ENCODE assay signal across 8 cellular contexts in genomic region chr2:233854241-233854981, GRCh38. TPM values are rescaled to one million over a fixed set of nuclear protein-coding genes. Genes with fewer than 3 reads are reported as not detected.
DNase-seq lines count a peak whose midpoint lies in the region; ATAC-seq and TF ChIP-seq lines count a peak whose summit lies in the region.

Gene HJURP (minus strand): TSS chr2:233854535. CDS start chr2:233854500, 35 bp downstream.

- no peak for TF ChIP-seq CTCF in endodermal cell (conservative IDR thresholded peaks at IDR 0.05)

- H3K36me3 ChIP-seq in endodermal cell (ENCODE audit: control insufficient read depth, insufficient read depth, low read length), result peaks cover 37% of the 10 kb centered on the region
- H3K36me3 ChIP-seq in mesodermal cell (ENCODE audit: control insufficient read depth, insufficient read depth, low read length), result peaks cover 38% of the 10 kb centered on the region

- peaks cover 2% of the 10 kb centered on the region for H3K4me1 ChIP-seq in endodermal cell (ENCODE audit: control insufficient read depth, insufficient read depth, low read length)
- H3K4me1 ChIP-seq in mesodermal cell (ENCODE audit: control insufficient read depth, insufficient read depth, low read length, poor library complexity, severe bottlenecking), result peaks cover 14% of the 10 kb centered on the region

- DNase-seq in Caki2 (ENCODE audit: low read depth) (peak; percentile 94), HUDEP-2 (lab: John Stamatoyannopoulos, UW; ENCODE audit: unreplicated experiment in 76 of 76) (peak in 75 of 76 experiments; percentile 32 to 96 (median 89)), NOMO-1 treated with dmso at 0.1 percent for 144 hours (lab: John Stamatoyannopoulos, UW; ENCODE audit: unreplicated experiment) (peak; percentile 95), endodermal cell (peak; percentile 98)
- peak; percentile 72 to 73 for DNase-seq in activated CD8-positive, alpha-beta memory T cell treated with anti-CD3 and anti-CD28 coated beads for 4 hours (ENCODE audit: low read depth in 2 of 2)
- DNase-seq in stimulated activated CD8-positive, alpha-beta memory T cell treated with anti-CD3 and anti-CD28 coated beads, Interleukin-15, amount 100 ng/mL, for 24 hours (ENCODE audit: low read depth), result peak; percentile 61

- H3K27me3 Mint-ChIP-seq in endodermal cell (ENCODE audit: insufficient read depth), result no peaks in the 10 kb centered on the region

- WGBS in endodermal cell (ENCODE audit: insufficient coverage in 1 of 2, insufficient read length in 1 of 2), 2 experiments, result 0 to 2% methylated on average over 16 to 60 of the region's 60 CpGs
- WGBS in mesodermal cell (ENCODE audit: insufficient coverage in 2 of 2), 2 experiments, result 0 to 1% methylated on average over 47 to 48 of the region's 60 CpGs

- H3K27ac Mint-ChIP-seq in endodermal cell, result peak within 1 kb of the TSS; percentile 99

- H3K9me3 Mint-ChIP-seq in endodermal cell, result peaks cover 2% of the 10 kb centered on the region

- H3K4me3 ChIP-seq in endodermal cell (ENCODE audit: low read length) (peak within 1 kb of the TSS; percentile 90), mesodermal cell (ENCODE audit: extremely low read depth, insufficient read depth, low read length, poor library complexity, severe bottlenecking) (peak within 1 kb of the TSS; percentile 91)

- H3K9me3 ChIP-seq in endodermal cell (ENCODE audit: control insufficient read depth, low read length) (no peaks in the 10 kb centered on the region), mesodermal cell (ENCODE audit: control insufficient read depth, low read length) (no peaks in the 10 kb centered on the region)

- peak within 1 kb of the TSS; percentile 73 for H3K9ac ChIP-seq in endodermal cell (ENCODE audit: extremely low read depth, low read length, poor library complexity, severe bottlenecking)

- H3K4me3 Mint-ChIP-seq in endodermal cell, result peak within 1 kb of the TSS; percentile 99

- peaks cover 26% of the 10 kb centered on the region for H3K36me3 Mint-ChIP-seq in endodermal cell (ENCODE audit: low read depth)

- in situ Hi-C loops in Caki2 (cut with HindIII; ENCODE audit: low pct_unique_long_range_greater_than_20kb, low sequenced_read_pairs), result no loop called here

- no peak within 1 kb of the TSS for H3K27ac ChIP-seq in endodermal cell (ENCODE audit: low read depth, low read length)
- peak within 1 kb of the TSS; percentile 67 for H3K27ac ChIP-seq in mesodermal cell (ENCODE audit: low read depth, low read length, severe bottlenecking)

- H3K4me1 Mint-ChIP-seq in endodermal cell, result peaks cover 19% of the 10 kb centered on the region

- no peaks in the 10 kb centered on the region for H3K27me3 ChIP-seq in endodermal cell (ENCODE audit: control insufficient read depth, insufficient read depth, low read length, poor library complexity, severe bottlenecking)

- ATAC-seq in GM21390 (IDR thresholded peaks at IDR 0.05; ENCODE audit: unreplicated experiment), result peak; percentile 96

RNA-seq across cellular contexts. Expression of gene HJURP, which starts in this region (rescaled TPM):
- total RNA-seq in Caki2 (2014; rRNA removed; shearing (Covaris generic); ENCODE audit: low replicate concordance), result 33.9 and 34.9 TPM in 2 replicates
- total RNA-seq in endodermal cell, result 10 to 100 TPM; 39.4 to 78.9 TPM
- polyA plus RNA-seq in endodermal cell (2013, experiment 1 of 2), result 64.5 TPM
- 61.4 TPM for polyA plus RNA-seq in endodermal cell (2013, experiment 2 of 2)
- polyA plus RNA-seq in mesodermal cell (2013, experiment 1 of 2), result 46.9 TPM
- 42.8 TPM for polyA plus RNA-seq in mesodermal cell (2013, experiment 2 of 2)
